In the genomic region with DNA sequence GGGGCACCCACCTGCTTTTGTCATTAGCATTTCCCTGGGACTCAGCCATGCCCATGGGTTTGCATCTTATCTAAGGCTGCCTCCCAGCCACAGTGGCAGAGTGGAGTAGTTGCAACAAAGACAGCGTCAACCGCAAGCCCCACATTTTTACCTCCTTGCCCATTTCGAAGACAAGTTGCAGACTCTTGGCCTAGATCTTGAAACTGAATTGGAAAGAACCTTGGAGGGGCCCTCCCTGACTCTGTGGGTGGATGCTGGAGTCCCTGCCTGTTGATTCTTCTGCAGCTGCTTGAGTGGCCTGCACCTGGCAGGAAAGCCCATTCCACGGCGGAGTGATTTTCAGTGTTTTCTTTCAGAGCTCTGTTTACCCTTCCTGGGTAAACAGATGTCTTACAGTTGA, we compare ENCODE assay signal across 13 cellular contexts.
DNase-seq lines count a peak whose midpoint lies in the region; ATAC-seq and TF ChIP-seq lines count a peak whose summit lies in the region.
"Had no signal": no experiment of that assay in that cellular context is flagged by ENCODE, and none has a peak within 500 bp of the region (broad histone marks: within the 10 kb centered on the region; RNA-seq: fewer than 3 reads in every experiment).

No MANE protein-coding gene starts in this region.

- H3K27ac ChIP-seq in CD8-positive, alpha-beta T cell (ENCODE audit: low read depth, low read length) = no peak overlapping the region
- H3K27ac ChIP-seq in testis = no peak overlapping the region
- H3K27ac ChIP-seq: esophagus squamous epithelium had no signal

- H3K27ac Mint-ChIP-seq in CD8-positive, alpha-beta T cell = no peak overlapping the region
- H3K27ac Mint-ChIP-seq: progenitor cell of endocrine pancreas had no signal

- H3K9me3 ChIP-seq in CD8-positive, alpha-beta T cell (ENCODE audit: low read length) = no peaks in the 10 kb centered on the region
- no peaks in the 10 kb centered on the region for H3K9me3 ChIP-seq in testis

- no peak overlapping the region for H3K4me3 ChIP-seq in CD8-positive, alpha-beta T cell (ENCODE audit: low read depth, low read length)
- peak overlapping the region in 1 of 2 donors; percentile 20 for H3K4me3 ChIP-seq in testis
- H3K4me3 ChIP-seq: esophagus squamous epithelium had no signal

- no peak for TF ChIP-seq POLR2A in testis (IDR thresholded peaks at IDR 0.05)

- no peaks in the 10 kb centered on the region for H3K27me3 ChIP-seq in CD8-positive, alpha-beta T cell (ENCODE audit: insufficient read depth, low read length)
- H3K27me3 ChIP-seq in testis = no peaks in the 10 kb centered on the region

- POLR2A ChIA-PET in CD8-positive, alpha-beta T cell (lab: Charles Lee) = no interaction called here

- no peaks in the 10 kb centered on the region for H3K36me3 Mint-ChIP-seq in CD8-positive, alpha-beta T cell

- TF ChIP-seq CTCF in CD8-positive, alpha-beta T cell (IDR thresholded peaks at IDR 0.05) = no peak
- no peak for TF ChIP-seq CTCF in testis (IDR thresholded peaks at IDR 0.05)
- TF ChIP-seq CTCF in omental fat pad (IDR thresholded peaks at IDR 0.05) = no peak

- CTCF ChIA-PET in CD8-positive, alpha-beta T cell (lab: Charles Lee) = no interaction called here

- intact Hi-C loops in CD8-positive, alpha-beta T cell (cut with DNase I, micrococcal nuclease) = no loop called here
- intact Hi-C loops in testis (cut with DNase I; ENCODE audit: low total_unique reads) = no loop called here

- H3K4me3 Mint-ChIP-seq in CD8-positive, alpha-beta T cell = no peak overlapping the region

- peak; percentile 23 for ATAC-seq in CD8-positive, alpha-beta T cell
- peak; percentile 51 for ATAC-seq in GM18519 (IDR thresholded peaks at IDR 0.05; ENCODE audit: low FRiP score, unreplicated experiment)
- peak; percentile 62 for ATAC-seq in HG02642 (IDR thresholded peaks at IDR 0.05; ENCODE audit: poor library complexity, unreplicated experiment)
- no peak for ATAC-seq in GM19455 (IDR thresholded peaks at IDR 0.05; ENCODE audit: unreplicated experiment)
- ATAC-seq in omental fat pad (ENCODE audit: low FRiP score) = no peak

- H3K9me3 Mint-ChIP-seq in CD8-positive, alpha-beta T cell = peaks cover 6% of the 10 kb centered on the region

- peak in 1 of 7 experiments; percentile 25 for DNase-seq in CD8-positive, alpha-beta T cell
- DNase-seq in RPMI7951 (ENCODE audit: low read depth) (peak; percentile 72), nucleus accumbens (lab: John Stamatoyannopoulos, UW) (no peak), testis (no peak), omental fat pad (ENCODE audit: low spot score) (no peak)
- DNase-seq: activated CD4-positive, alpha-beta T cell treated with anti-CD3 and anti-CD28 coated beads, Interleukin-2, amount 50 U/mL, for 4 hours; esophagus squamous epithelium; MV-4-11; SW 1271 had no signal

- H3K36me3 ChIP-seq in CD8-positive, alpha-beta T cell (ENCODE audit: insufficient read depth, low read length) = no peaks in the 10 kb centered on the region
- no peaks in the 10 kb centered on the region for H3K36me3 ChIP-seq in testis (ENCODE audit: low read depth, missing control alignments)
- H3K36me3 ChIP-seq: esophagus squamous epithelium had no signal

- 64 to 80% methylated on average over 5 of the region's 5 CpGs for WGBS in testis, 2 donors

- H3K4me1 Mint-ChIP-seq in CD8-positive, alpha-beta T cell (ENCODE audit: low read depth) = peaks cover 6% of the 10 kb centered on the region

- peaks cover 3% of the 10 kb centered on the region for H3K4me1 ChIP-seq in CD8-positive, alpha-beta T cell (ENCODE audit: insufficient read depth, low read length)
- H3K4me1 ChIP-seq in testis = no peaks in the 10 kb centered on the region
- H3K4me1 ChIP-seq: esophagus squamous epithelium had no signal

- peaks cover 8% of the 10 kb centered on the region for H3K27me3 Mint-ChIP-seq in CD8-positive, alpha-beta T cell (ENCODE audit: low read depth)

Comparison
In these comparisons a context has a peak if more than half of its experiments do, and no peak if none do; other contexts are left out.
1. ATAC-seq: peak in CD8-positive, alpha-beta T cell (single experiment), GM18519 (single experiment) and HG02642 (single experiment); none in GM19455 (single experiment) and omental fat pad (single experiment).